Comparison of ENCODE assay signal across 18 cellular contexts in genomic region chr5:149789835-149790234, GRCh38.
"Had no signal": no experiment of that assay in that cellular context is flagged by ENCODE, and none has a peak within 500 bp of the region (broad histone marks: within the 10 kb centered on the region; RNA-seq: fewer than 3 reads in every experiment).

No MANE protein-coding gene starts in this region.

- H3K9me3 Mint-ChIP-seq: activated B cell treated with CpG ODN at 0.5 μM for 24 hours; activated CD4-positive, alpha-beta T cell treated with anti-CD3 and anti-CD28 coated beads, Interleukin-2, amount 10 ng/mL, durations not matched to agents 24 days and 14 days; activated naive CD4-positive, alpha-beta T cell treated with anti-CD3 and anti-CD28 coated beads, Interleukin-2, amount 50 U/mL, for 24 hours; T-helper 1 cell treated with Interleukin-12 subunit alpha and Interleukin-12 subunit beta and Interleukin-4 antibody, amounts not matched to agents 30 μg/mL and 1 μg/mL, for 36 hours; type B pancreatic cell had no signal

- H3K4me3 Mint-ChIP-seq: activated B cell treated with CpG ODN at 0.5 μM for 24 hours; activated CD4-positive, alpha-beta T cell treated with anti-CD3 and anti-CD28 coated beads, Interleukin-2, amount 10 ng/mL, durations not matched to agents 24 days and 14 days; activated CD8-positive, alpha-beta T cell treated with anti-CD3 and anti-CD28 coated beads, Interleukin-2, amount 10 ng/mL, durations not matched to agents 7 days and 5 days; activated naive CD4-positive, alpha-beta T cell treated with anti-CD3 and anti-CD28 coated beads, Interleukin-2, amount 50 U/mL, for 24 hours; T-helper 1 cell treated with Interleukin-12 subunit alpha and Interleukin-12 subunit beta and Interleukin-4 antibody, amounts not matched to agents 30 μg/mL and 1 μg/mL, for 36 hours; type B pancreatic cell had no signal

- ATAC-seq: activated CD8-positive, alpha-beta T cell treated with anti-CD3 and anti-CD28 coated beads, Interleukin-2, amount 10 ng/mL, durations not matched to agents 7 days and 5 days had no signal

- H3K27ac ChIP-seq: adrenal gland, hepatocyte, left lung, skin epidermis had no signal

- DNase-seq: activated B cell treated with CpG ODN at 0.5 μM for 24 hours; activated CD4-positive, alpha-beta T cell treated with anti-CD3 and anti-CD28 coated beads, Interleukin-2, amount 10 ng/mL, durations not matched to agents 24 days and 14 days; activated CD8-positive, alpha-beta memory T cell treated with anti-CD3 and anti-CD28 coated beads, Interleukin-2, amount 50 U/mL, for 4 hours; activated CD8-positive, alpha-beta T cell treated with anti-CD3 and anti-CD28 coated beads, Interleukin-2, amount 10 ng/mL, durations not matched to agents 7 days and 5 days; activated effector memory CD4-positive, alpha-beta T cell treated with anti-CD3 and anti-CD28 coated beads, Interleukin-2, amount 50 U/mL, for 16 hours; activated T-cell treated with anti-CD3 and anti-CD28 coated beads, Interleukin-2, amount 50 U/mL, for 48 hours; caudate nucleus; islet precursor cell; left lung; stimulated activated CD4-positive, alpha-beta T cell treated with anti-CD3 and anti-CD28 coated beads, Interleukin-4, amount 100 ng/mL, for 24 hours; stimulated activated naive CD4-positive, alpha-beta T cell; substantia nigra had no signal

- H3K4me1 ChIP-seq: left lung had no signal

- H3K27me3 ChIP-seq: adrenal gland, hepatocyte, left lung had no signal

- H3K4me3 ChIP-seq: adrenal gland, hepatocyte, left lung, skin epidermis had no signal

- H3K27me3 Mint-ChIP-seq: activated B cell treated with CpG ODN at 0.5 μM for 24 hours; activated CD4-positive, alpha-beta T cell treated with anti-CD3 and anti-CD28 coated beads, Interleukin-2, amount 10 ng/mL, durations not matched to agents 24 days and 14 days; activated naive CD4-positive, alpha-beta T cell treated with anti-CD3 and anti-CD28 coated beads, Interleukin-2, amount 50 U/mL, for 24 hours; type B pancreatic cell had no signal

- H3K9me3 ChIP-seq: adrenal gland, left lung had no signal

- H3K36me3 Mint-ChIP-seq: type B pancreatic cell had no signal

- H3K27ac Mint-ChIP-seq: activated B cell treated with CpG ODN at 0.5 μM for 24 hours; activated CD4-positive, alpha-beta T cell treated with anti-CD3 and anti-CD28 coated beads, Interleukin-2, amount 10 ng/mL, durations not matched to agents 24 days and 14 days; activated CD8-positive, alpha-beta T cell treated with anti-CD3 and anti-CD28 coated beads, Interleukin-2, amount 10 ng/mL, durations not matched to agents 7 days and 5 days; activated naive CD4-positive, alpha-beta T cell treated with anti-CD3 and anti-CD28 coated beads, Interleukin-2, amount 50 U/mL, for 24 hours; T-helper 1 cell treated with Interleukin-12 subunit alpha and Interleukin-12 subunit beta and Interleukin-4 antibody, amounts not matched to agents 30 μg/mL and 1 μg/mL, for 36 hours; type B pancreatic cell had no signal

- H3K36me3 ChIP-seq: adrenal gland, left lung had no signal

- H3K4me1 Mint-ChIP-seq: activated naive CD4-positive, alpha-beta T cell treated with anti-CD3 and anti-CD28 coated beads, Interleukin-2, amount 50 U/mL, for 24 hours had no signal
